ENCODE assay signal across 33 cellular contexts in the genomic region with DNA sequence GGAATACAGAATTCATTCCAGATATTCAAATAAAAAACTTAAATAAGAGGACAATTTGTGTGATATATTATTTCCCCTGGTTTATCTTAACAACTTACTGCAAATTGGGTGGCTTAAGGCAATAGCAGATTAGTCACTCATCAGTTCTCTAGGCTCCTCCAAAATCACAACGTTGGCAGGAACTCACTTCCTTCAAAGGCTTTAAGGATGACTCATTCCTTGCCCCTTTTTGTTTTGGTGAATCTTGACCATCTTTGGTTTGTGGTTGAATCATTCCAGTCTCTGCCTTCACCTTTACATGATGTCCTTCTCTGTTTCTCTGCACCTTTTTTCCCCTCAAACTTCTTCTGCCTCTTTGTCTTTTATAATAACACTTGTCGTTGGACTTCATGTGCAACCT. TPM values are rescaled to one million over a fixed set of nuclear protein-coding genes. Genes with fewer than 3 reads are reported as not detected.
"Had no signal": no experiment of that assay in that cellular context is flagged by ENCODE, and none has a peak within 500 bp of the region (broad histone marks: within the 10 kb centered on the region; RNA-seq: fewer than 3 reads in every experiment).

No MANE protein-coding gene starts in this region.

- H3K4me3 ChIP-seq: ascending aorta, body of pancreas, K562, Peyer's patch, SJSA1 had no signal

- FAIRE-seq: K562, TTC549 had no signal

- H3K36me3 Mint-ChIP-seq: activated naive CD4-positive, alpha-beta T cell treated with anti-CD3 and anti-CD28 coated beads, Interleukin-2, amount 50 U/mL, for 24 hours; WTC11 had no signal

- H3K4me1 ChIP-seq: ascending aorta, body of pancreas, Peyer's patch, SJSA1 had no signal

- H3K27me3 Mint-ChIP-seq: activated CD8-positive, alpha-beta memory T cell treated with anti-CD3 and anti-CD28 coated beads, Interleukin-2, amount 10 ng/mL, durations not matched to agents 7 days and 5 days; activated naive CD4-positive, alpha-beta T cell treated with anti-CD3 and anti-CD28 coated beads, Interleukin-2, amount 50 U/mL, for 24 hours; activated T-cell treated with anti-CD3 and anti-CD28 coated beads, Interleukin-2, amount 50 U/mL, for 24 hours; central memory CD8-positive, alpha-beta T cell had no signal

- H3K9me3 ChIP-seq: ascending aorta, body of pancreas, Peyer's patch, SJSA1 had no signal

- H3K4me1 Mint-ChIP-seq: activated CD8-positive, alpha-beta memory T cell treated with anti-CD3 and anti-CD28 coated beads, Interleukin-2, amount 10 ng/mL, durations not matched to agents 7 days and 5 days; activated naive CD4-positive, alpha-beta T cell treated with anti-CD3 and anti-CD28 coated beads, Interleukin-2, amount 50 U/mL, for 24 hours; central memory CD8-positive, alpha-beta T cell had no signal

- H3K36me3 ChIP-seq: ascending aorta, Peyer's patch, SJSA1 had no signal

- H3K27ac ChIP-seq: ascending aorta, body of pancreas, Peyer's patch, SJSA1 had no signal

- H3K4me3 Mint-ChIP-seq: activated CD8-positive, alpha-beta memory T cell treated with anti-CD3 and anti-CD28 coated beads, Interleukin-2, amount 10 ng/mL, durations not matched to agents 7 days and 5 days; activated naive CD4-positive, alpha-beta T cell treated with anti-CD3 and anti-CD28 coated beads, Interleukin-2, amount 50 U/mL, for 24 hours; activated T-cell treated with anti-CD3 and anti-CD28 coated beads, Interleukin-2, amount 50 U/mL, for 24 hours; activated T-helper 1 cell treated with anti-CD3 and anti-CD28 coated beads, Interleukin-12 subunit alpha, Interleukin-12 subunit beta, Interleukin-2, Interleukin-4 antibody, amounts not matched to agents 30 ng/mL and 10 ng/mL and 1 ng/mL, durations not matched to agents 14 hours and 24 hours and 36 hours; central memory CD8-positive, alpha-beta T cell; T-helper 1 cell treated with Interleukin-12 subunit alpha and Interleukin-12 subunit beta and Interleukin-4 antibody, amounts not matched to agents 30 μg/mL and 1 μg/mL, for 36 hours; WTC11 had no signal

- H3K27ac Mint-ChIP-seq: activated CD8-positive, alpha-beta memory T cell treated with anti-CD3 and anti-CD28 coated beads, Interleukin-2, amount 10 ng/mL, durations not matched to agents 7 days and 5 days; activated naive CD4-positive, alpha-beta T cell treated with anti-CD3 and anti-CD28 coated beads, Interleukin-2, amount 50 U/mL, for 24 hours; activated T-cell treated with anti-CD3 and anti-CD28 coated beads, Interleukin-2, amount 50 U/mL, for 24 hours; activated T-helper 1 cell treated with anti-CD3 and anti-CD28 coated beads, Interleukin-12 subunit alpha, Interleukin-12 subunit beta, Interleukin-2, Interleukin-4 antibody, amounts not matched to agents 30 ng/mL and 10 ng/mL and 1 ng/mL, durations not matched to agents 14 hours and 24 hours and 36 hours; T-helper 1 cell treated with Interleukin-12 subunit alpha and Interleukin-12 subunit beta and Interleukin-4 antibody, amounts not matched to agents 30 μg/mL and 1 μg/mL, for 36 hours; WTC11 had no signal

- DNase-seq: activated CD4-positive, alpha-beta T cell treated with anti-CD3 and anti-CD28 coated beads for 48 hours; activated CD4-positive, alpha-beta T cell treated with anti-CD3 and anti-CD28 coated beads, Interleukin-2, amount 50 U/mL, for 48 hours; activated CD4-positive, CD25-positive, alpha-beta regulatory T cell treated with anti-CD3 and anti-CD28 coated beads, Interleukin-2, amount 50 U/mL, for 72 hours; activated CD8-positive, alpha-beta memory T cell treated with anti-CD3 and anti-CD28 coated beads, Interleukin-2, amount 10 ng/mL, durations not matched to agents 7 days and 5 days; activated effector memory CD4-positive, alpha-beta T cell treated with Interleukin-2 at 50 U/mL for 16 hours; activated naive CD4-positive, alpha-beta T cell; activated T-cell treated with anti-CD3 and anti-CD28 coated beads, Interleukin-2, amount 50 U/mL, for 24 hours; body of pancreas; Karpas-422; NCI-H1092 treated with DMSO at 0.1 percent for 48 hours; NCI-H1417 treated with DMSO at 0.1 percent for 48 hours; NCI-H1694; NCI-H2029; NCI-H2107; NCI-H2171 treated with DMSO at 0.1 percent for 48 hours; NCI-H226; NCI-H510A; NCI-H526 treated with DMSO at 0.1 percent for 48 hours; NCI-H82; Peyer's patch; SHP77; SW 1271; T-helper 9 cell had no signal

- H3K27me3 ChIP-seq: ascending aorta, body of pancreas, Peyer's patch, SJSA1 had no signal

- ATAC-seq: activated CD8-positive, alpha-beta memory T cell treated with anti-CD3 and anti-CD28 coated beads, Interleukin-2, amount 10 ng/mL, durations not matched to agents 7 days and 5 days; body of pancreas; K562; SK-N-SH treated with all-trans-retinoic acid at 6 μM for 48 hours; WTC11 had no signal

RNA-seq across cellular contexts. Expression of a gene that starts 3.4 kb away (rescaled TPM):
- total RNA-seq: activated CD8-positive, alpha-beta memory T cell treated with anti-CD3 and anti-CD28 coated beads, Interleukin-2, amount 10 ng/mL, durations not matched to agents 7 days and 5 days; activated T-helper 1 cell treated with anti-CD3 and anti-CD28 coated beads, Interleukin-12 subunit alpha, Interleukin-12 subunit beta, Interleukin-2, Interleukin-4 antibody, amounts not matched to agents 30 ng/mL and 10 ng/mL and 1 ng/mL, durations not matched to agents 14 hours and 24 hours and 36 hours; body of pancreas; K562; Peyer's patch; SJSA1; WTC11 had no signal
- polyA plus RNA-seq: K562 had no signal

RNA-seq across cellular contexts. Expression of a gene that starts 28.0 kb away (rescaled TPM):
- total RNA-seq: activated CD8-positive, alpha-beta memory T cell treated with anti-CD3 and anti-CD28 coated beads, Interleukin-2, amount 10 ng/mL, durations not matched to agents 7 days and 5 days; activated T-helper 1 cell treated with anti-CD3 and anti-CD28 coated beads, Interleukin-12 subunit alpha, Interleukin-12 subunit beta, Interleukin-2, Interleukin-4 antibody, amounts not matched to agents 30 ng/mL and 10 ng/mL and 1 ng/mL, durations not matched to agents 14 hours and 24 hours and 36 hours; ascending aorta; body of pancreas; K562; Peyer's patch; SJSA1; WTC11 had no signal
- polyA plus RNA-seq: K562 had no signal

RNA-seq across cellular contexts. Expression of a gene that starts 30.2 kb away (rescaled TPM):
- total RNA-seq: activated CD8-positive, alpha-beta memory T cell treated with anti-CD3 and anti-CD28 coated beads, Interleukin-2, amount 10 ng/mL, durations not matched to agents 7 days and 5 days; activated T-helper 1 cell treated with anti-CD3 and anti-CD28 coated beads, Interleukin-12 subunit alpha, Interleukin-12 subunit beta, Interleukin-2, Interleukin-4 antibody, amounts not matched to agents 30 ng/mL and 10 ng/mL and 1 ng/mL, durations not matched to agents 14 hours and 24 hours and 36 hours; ascending aorta; body of pancreas; K562; Peyer's patch; SJSA1; WTC11 had no signal
- polyA plus RNA-seq: K562 had no signal

RNA-seq across cellular contexts. Expression of a gene that starts 52.0 kb away (rescaled TPM):
- total RNA-seq: activated CD8-positive, alpha-beta memory T cell treated with anti-CD3 and anti-CD28 coated beads, Interleukin-2, amount 10 ng/mL, durations not matched to agents 7 days and 5 days; activated T-helper 1 cell treated with anti-CD3 and anti-CD28 coated beads, Interleukin-12 subunit alpha, Interleukin-12 subunit beta, Interleukin-2, Interleukin-4 antibody, amounts not matched to agents 30 ng/mL and 10 ng/mL and 1 ng/mL, durations not matched to agents 14 hours and 24 hours and 36 hours; ascending aorta; body of pancreas; K562; Peyer's patch; SJSA1; WTC11 had no signal
- polyA plus RNA-seq: K562 had no signal
